17 cellular contexts compared by ENCODE assay signal in genomic region chr6:79666633-79667032, GRCh38. TPM values are rescaled to one million over a fixed set of nuclear protein-coding genes. Genes with fewer than 3 reads are reported as not detected.
DNase-seq lines count a peak whose midpoint lies in the region; ATAC-seq, FAIRE-seq and TF ChIP-seq lines count a peak whose summit lies in the region.
"Had no signal": no experiment of that assay in that cellular context is flagged by ENCODE, and none has a peak within 500 bp of the region (broad histone marks: within the 10 kb centered on the region; RNA-seq: fewer than 3 reads in every experiment).

No MANE protein-coding gene starts in this region.

- POLR2A ChIA-PET in activated naive CD8-positive, alpha-beta T cell treated with anti-CD3 and anti-CD28 coated beads, Interleukin-2, amount 10 ng/mL, durations not matched to agents 7 days and 5 days (lab: Charles Lee), result no interaction called here

- peaks cover 8% of the 10 kb centered on the region for H3K79me2 ChIP-seq in neural progenitor cell (ENCODE audit: low read depth)

- H4K20me1 ChIP-seq in neural progenitor cell (ENCODE audit: low read depth), result peaks cover 11% of the 10 kb centered on the region

- H3K4me1 ChIP-seq in neural progenitor cell, result peaks cover 40% of the 10 kb centered on the region
- H3K4me1 ChIP-seq: BE2C had no signal

- H3K4me1 Mint-ChIP-seq in stimulated activated naive CD8-positive, alpha-beta T cell treated with anti-CD3 and anti-CD28 coated beads, Interleukin-15, amount 100 ng/mL, for 72 hours, result peaks cover 78% of the 10 kb centered on the region
- H3K4me1 Mint-ChIP-seq in activated naive CD8-positive, alpha-beta T cell treated with anti-CD3 and anti-CD28 coated beads, Interleukin-2, amount 10 ng/mL, durations not matched to agents 7 days and 5 days, result peaks cover 19% of the 10 kb centered on the region
- H3K4me1 Mint-ChIP-seq in neural progenitor cell, result peaks cover 20% of the 10 kb centered on the region

- H3K27ac Mint-ChIP-seq in stimulated activated naive CD8-positive, alpha-beta T cell treated with anti-CD3 and anti-CD28 coated beads, Interleukin-15, amount 100 ng/mL, for 72 hours, result peak overlapping the region; percentile 44 to 69
- H3K27ac Mint-ChIP-seq in activated naive CD8-positive, alpha-beta T cell treated with anti-CD3 and anti-CD28 coated beads, Interleukin-2, amount 10 ng/mL, durations not matched to agents 7 days and 5 days, result no peak overlapping the region
- H3K27ac Mint-ChIP-seq in neural progenitor cell, result no peak overlapping the region

- H3K27me3 ChIP-seq in neural progenitor cell, result no peaks in the 10 kb centered on the region
- H3K27me3 ChIP-seq: BE2C had no signal

- H3K9me3 Mint-ChIP-seq in stimulated activated naive CD8-positive, alpha-beta T cell treated with anti-CD3 and anti-CD28 coated beads, Interleukin-15, amount 100 ng/mL, for 72 hours, result peaks cover 9% of the 10 kb centered on the region in 2 donors
- H3K9me3 Mint-ChIP-seq in activated naive CD8-positive, alpha-beta T cell treated with anti-CD3 and anti-CD28 coated beads, Interleukin-2, amount 10 ng/mL, durations not matched to agents 7 days and 5 days, result peaks cover 4% of the 10 kb centered on the region
- H3K9me3 Mint-ChIP-seq in neural progenitor cell, result peaks cover 12% of the 10 kb centered on the region

- TF ChIP-seq CTCF in neural progenitor cell (IDR thresholded peaks at IDR 0.05), result no peak

- H3K36me3 ChIP-seq in neural progenitor cell, result no peaks in the 10 kb centered on the region
- H3K36me3 ChIP-seq: BE2C had no signal

- H3F3A ChIP-seq in neural progenitor cell (ENCODE audit: low read depth), result peaks cover 16% of the 10 kb centered on the region

- H3K9me3 ChIP-seq in neural progenitor cell (ENCODE audit: low read depth), result no peaks in the 10 kb centered on the region
- H3K9me3 ChIP-seq: BE2C had no signal

- H3K27me3 Mint-ChIP-seq in stimulated activated naive CD8-positive, alpha-beta T cell treated with anti-CD3 and anti-CD28 coated beads, Interleukin-15, amount 100 ng/mL, for 72 hours, result no peaks in the 10 kb centered on the region
- no peaks in the 10 kb centered on the region for H3K27me3 Mint-ChIP-seq in activated naive CD8-positive, alpha-beta T cell treated with anti-CD3 and anti-CD28 coated beads, Interleukin-2, amount 10 ng/mL, durations not matched to agents 7 days and 5 days
- H3K27me3 Mint-ChIP-seq in neural progenitor cell (ENCODE audit: insufficient read depth, low read depth), result peaks cover 2% of the 10 kb centered on the region

- H3K4me2 ChIP-seq in neural progenitor cell, result peak overlapping the region; percentile 31

- peak overlapping the region; percentile 18 for H3K27ac ChIP-seq in neural progenitor cell

- TF ChIP-seq POLR2A in GM12891 (IDR thresholded peaks at IDR 0.05; ENCODE audit: low read depth, low read length), result no peak

- peaks cover 2% of the 10 kb centered on the region for H3K36me3 Mint-ChIP-seq in activated naive CD8-positive, alpha-beta T cell treated with anti-CD3 and anti-CD28 coated beads, Interleukin-2, amount 10 ng/mL, durations not matched to agents 7 days and 5 days
- H3K36me3 Mint-ChIP-seq in neural progenitor cell, result peaks cover 22% of the 10 kb centered on the region

- H3K9ac ChIP-seq in neural progenitor cell, result no peak overlapping the region

- DNase-seq in stimulated activated naive CD8-positive, alpha-beta T cell treated with anti-CD3 and anti-CD28 coated beads, Interleukin-15, amount 100 ng/mL, for 72 hours, result no peak
- DNase-seq in stimulated activated naive CD8-positive, alpha-beta T cell treated with anti-CD3 and anti-CD28 coated beads, Interleukin-15, Interleukin-2, amounts not matched to agents 100 U/mL and 50 U/mL, for 24 hours, result no peak
- no peak for DNase-seq in activated naive CD8-positive, alpha-beta T cell treated with anti-CD3 and anti-CD28 coated beads, Interleukin-2, amount 10 ng/mL, durations not matched to agents 7 days and 5 days
- no peak for DNase-seq in neural progenitor cell (ENCODE audit: low spot score)
- DNase-seq in pons (ENCODE audit: low spot score), result no peak
- no peak for DNase-seq in GM12891 (ENCODE audit: insufficient read length, low spot score)
- DNase-seq: BE2C, DMS79 treated with DMSO at 0.1 percent for 48 hours, KG1, NCI-H1436, NCI-H2029, NCI-H2171, NCI-H446, NCI-H69, SIG-M5 had no signal

- FAIRE-seq in GM12891 (lab: Jason Lieb, UNC), result no peak

- no peak overlapping the region for H2AFZ ChIP-seq in neural progenitor cell (replicated peaks)

- no peak overlapping the region for H3K4me3 Mint-ChIP-seq in stimulated activated naive CD8-positive, alpha-beta T cell treated with anti-CD3 and anti-CD28 coated beads, Interleukin-15, amount 100 ng/mL, for 72 hours
- H3K4me3 Mint-ChIP-seq in activated naive CD8-positive, alpha-beta T cell treated with anti-CD3 and anti-CD28 coated beads, Interleukin-2, amount 10 ng/mL, durations not matched to agents 7 days and 5 days, result peak overlapping the region; percentile 8
- no peak overlapping the region for H3K4me3 Mint-ChIP-seq in neural progenitor cell

- H3K4me3 ChIP-seq in neural progenitor cell, result no peak overlapping the region

- ATAC-seq in stimulated activated naive CD8-positive, alpha-beta T cell treated with anti-CD3 and anti-CD28 coated beads, Interleukin-15, amount 100 ng/mL, for 72 hours, result no peak
- ATAC-seq in stimulated activated naive CD8-positive, alpha-beta T cell treated with anti-CD3 and anti-CD28 coated beads, Interleukin-15, Interleukin-2, amounts not matched to agents 100 U/mL and 50 U/mL, for 24 hours, result no peak
- no peak for ATAC-seq in activated naive CD8-positive, alpha-beta T cell treated with anti-CD3 and anti-CD28 coated beads, Interleukin-2, amount 10 ng/mL, durations not matched to agents 7 days and 5 days (ENCODE audit: low read depth)
- ATAC-seq in HG03442 (IDR thresholded peaks at IDR 0.05; ENCODE audit: unreplicated experiment), result no peak
- ATAC-seq: HCT116 had no signal

TF ChIP-seq in GM12891, 5 proteins besides CTCF, POLR2A, EP300 and RAD21:
- TF ChIP-seq PAX5 (IDR thresholded peaks at IDR 0.05; ENCODE audit: insufficient read depth, low read length, severe bottlenecking) (no peak), POU2F2 (IDR thresholded peaks at IDR 0.05; ENCODE audit: low read depth, low read length) (no peak)

RNA-seq across cellular contexts. Expression of gene SH3BGRL2, which starts 35.5 kb away (rescaled TPM):
- 1 to 10 TPM in 1 of 2 experiments, under 1 TPM in 1; 0.89 to 1.2 TPM for total RNA-seq in activated naive CD8-positive, alpha-beta T cell treated with anti-CD3 and anti-CD28 coated beads, Interleukin-2, amount 10 ng/mL, durations not matched to agents 7 days and 5 days
- total RNA-seq in neural progenitor cell (ENCODE audit: low replicate concordance), result 30.7 and 47.0 TPM in 2 replicates
- 0.03 TPM for polyA plus RNA-seq in GM12891 (2012; ENCODE audit: low read depth, missing spikeins)

Comparison
In these comparisons a context has a peak if more than half of its experiments do, and no peak if none do; other contexts are left out.
1. H3K27ac Mint-ChIP-seq: peak in stimulated activated naive CD8-positive, alpha-beta T cell treated with anti-CD3 and anti-CD28 coated beads, Interleukin-15, amount 100 ng/mL, for 72 hours (2 of 2); none in activated naive CD8-positive, alpha-beta T cell treated with anti-CD3 and anti-CD28 coated beads, Interleukin-2, amount 10 ng/mL, durations not matched to agents 7 days and 5 days (single experiment) and neural progenitor cell (single experiment).
2. RNA of gene SH3BGRL2, which starts 35.5 kb away (total RNA-seq): 30.7 to 47.0 TPM in neural progenitor cell; 0.89 to 1.2 TPM in activated naive CD8-positive, alpha-beta T cell treated with anti-CD3 and anti-CD28 coated beads, Interleukin-2, amount 10 ng/mL, durations not matched to agents 7 days and 5 days; every median in the first group is over 10 times any median in the second.